25 cellular contexts compared by ENCODE assay signal in the genomic region with DNA sequence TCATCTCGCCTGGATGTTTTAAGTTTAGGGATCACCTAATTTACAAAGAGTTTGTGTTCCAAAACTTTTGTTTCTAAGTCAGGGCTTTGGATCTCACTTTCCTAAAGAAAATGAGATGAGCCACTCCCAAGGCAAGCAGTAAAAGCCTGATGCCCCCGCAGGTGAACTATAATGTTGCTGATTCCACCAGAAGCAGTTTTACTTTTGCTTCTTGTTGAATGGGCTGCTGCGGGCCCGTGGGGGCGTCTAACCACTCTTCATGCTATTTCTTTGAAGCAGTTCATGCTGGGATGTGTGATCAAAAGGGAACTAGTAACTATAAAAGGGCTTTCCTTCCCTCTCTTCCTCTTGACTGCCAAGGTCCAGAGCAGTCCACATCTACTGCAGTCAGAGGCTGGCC.
DNase-seq lines count a peak whose midpoint lies in the region; ATAC-seq and TF ChIP-seq lines count a peak whose summit lies in the region.
"Had no signal": no experiment of that assay in that cellular context is flagged by ENCODE, and none has a peak within 500 bp of the region (broad histone marks: within the 10 kb centered on the region; RNA-seq: fewer than 3 reads in every experiment).

No MANE protein-coding gene starts in this region.

- DNase-seq in activated CD4-positive, alpha-beta T cell treated with anti-CD3 and anti-CD28 coated beads for 36 hours = peak; percentile 7
- DNase-seq in activated CD4-positive, alpha-beta T cell treated with anti-CD3 and anti-CD28 coated beads, Interleukin-2, amount 50 U/mL, for 48 hours = no peak
- DNase-seq in brain microvascular endothelial cell = no peak
- peak; percentile 10 for DNase-seq in putamen (ENCODE audit: low spot score)
- DNase-seq in erythroblast (lab: John Stamatoyannopoulos, UW) = no peak
- DNase-seq in mucosa of gallbladder (ENCODE audit: low spot score) = no peak
- DNase-seq: 8988T; activated CD4-positive, alpha-beta T cell treated with anti-CD3 and anti-CD28 coated beads for 48 hours; AML-193; anterior cingulate cortex; GM23248; left cardiac atrium; NCI-H1092; NCI-H187 treated with DMSO at 0.1 percent for 48 hours; NCI-H69; psoas muscle; trophoblast cell had no signal

- no peak overlapping the region for H3K27ac ChIP-seq in brain microvascular endothelial cell
- H3K27ac ChIP-seq: GM23248, HL-60, neutrophil, psoas muscle, SK-N-MC had no signal

- no peak for TF ChIP-seq POLR2A in erythroblast (IDR thresholded peaks at IDR 0.05; ENCODE audit: low read length)

- no peaks in the 10 kb centered on the region for H3K4me1 Mint-ChIP-seq in activated CD4-positive, alpha-beta T cell treated with anti-CD3 and anti-CD28 coated beads for 36 hours
- H3K4me1 Mint-ChIP-seq: activated naive CD4-positive, alpha-beta T cell treated with anti-CD3 and anti-CD28 coated beads, Interleukin-2, amount 50 U/mL, for 24 hours had no signal

- intact Hi-C loops in activated CD4-positive, alpha-beta T cell treated with anti-CD3 and anti-CD28 coated beads for 36 hours (cut with DNase I, micrococcal nuclease) = no loop called here

- peaks cover 2% of the 10 kb centered on the region for H3K27me3 Mint-ChIP-seq in activated CD4-positive, alpha-beta T cell treated with anti-CD3 and anti-CD28 coated beads for 36 hours
- H3K27me3 Mint-ChIP-seq: activated naive CD4-positive, alpha-beta T cell treated with anti-CD3 and anti-CD28 coated beads, Interleukin-2, amount 50 U/mL, for 24 hours; dendritic cell treated with granulocyte-macrophage colony-stimulating factor and Interleukin-4, amounts not matched to agents 40 ng/mL and 50 ng/mL, for 4 days had no signal

- H3K36me3 Mint-ChIP-seq in activated CD4-positive, alpha-beta T cell treated with anti-CD3 and anti-CD28 coated beads for 36 hours (ENCODE audit: low read depth) = no peaks in the 10 kb centered on the region
- H3K36me3 Mint-ChIP-seq: activated naive CD4-positive, alpha-beta T cell treated with anti-CD3 and anti-CD28 coated beads, Interleukin-2, amount 50 U/mL, for 24 hours had no signal

- CTCF ChIA-PET in activated CD4-positive, alpha-beta T cell treated with anti-CD3 and anti-CD28 coated beads for 36 hours (lab: Charles Lee) = no interaction called here

- no peak overlapping the region for H3K4me3 ChIP-seq in brain microvascular endothelial cell (ENCODE audit: low read depth, low read length)
- H3K4me3 ChIP-seq: GM23248, psoas muscle, SK-N-MC had no signal

- H3K27ac Mint-ChIP-seq in activated CD4-positive, alpha-beta T cell treated with anti-CD3 and anti-CD28 coated beads for 36 hours = no peak overlapping the region
- H3K27ac Mint-ChIP-seq: activated naive CD4-positive, alpha-beta T cell treated with anti-CD3 and anti-CD28 coated beads, Interleukin-2, amount 50 U/mL, for 24 hours; dendritic cell treated with granulocyte-macrophage colony-stimulating factor and Interleukin-4, amounts not matched to agents 40 ng/mL and 50 ng/mL, for 4 days; T-helper 1 cell treated with Interleukin-12 subunit alpha and Interleukin-12 subunit beta and Interleukin-4 antibody, amounts not matched to agents 30 μg/mL and 1 μg/mL, for 36 hours had no signal

- no peaks in the 10 kb centered on the region for H3K36me3 ChIP-seq in brain microvascular endothelial cell (replicated peaks)
- H3K36me3 ChIP-seq: neutrophil had no signal

- H3K4me3 Mint-ChIP-seq in activated CD4-positive, alpha-beta T cell treated with anti-CD3 and anti-CD28 coated beads for 36 hours = no peak overlapping the region
- H3K4me3 Mint-ChIP-seq: activated naive CD4-positive, alpha-beta T cell treated with anti-CD3 and anti-CD28 coated beads, Interleukin-2, amount 50 U/mL, for 24 hours; dendritic cell treated with granulocyte-macrophage colony-stimulating factor and Interleukin-4, amounts not matched to agents 40 ng/mL and 50 ng/mL, for 4 days; T-helper 1 cell treated with Interleukin-12 subunit alpha and Interleukin-12 subunit beta and Interleukin-4 antibody, amounts not matched to agents 30 μg/mL and 1 μg/mL, for 36 hours had no signal

- POLR2A ChIA-PET in activated CD4-positive, alpha-beta T cell treated with anti-CD3 and anti-CD28 coated beads for 36 hours (lab: Charles Lee) = no interaction called here

- peak; percentile 24 for TF ChIP-seq CTCF in brain microvascular endothelial cell (IDR thresholded peaks at IDR 0.05; ENCODE audit: low read depth, low read length, missing control alignments)

- in situ Hi-C loops in brain microvascular endothelial cell (cut with HindIII; ENCODE audit: low pct_ligation_motif_present, low sequenced_read_pairs) = no loop called here

- no peaks in the 10 kb centered on the region for H3K27me3 ChIP-seq in brain microvascular endothelial cell (replicated peaks)
- H3K27me3 ChIP-seq: neutrophil had no signal

- ATAC-seq in activated CD4-positive, alpha-beta T cell treated with anti-CD3 and anti-CD28 coated beads for 36 hours = no peak
- ATAC-seq in HG02678 (IDR thresholded peaks at IDR 0.05; ENCODE audit: unreplicated experiment) (peak; percentile 57), GM19328 (IDR thresholded peaks at IDR 0.05; ENCODE audit: unreplicated experiment) (no peak)
- ATAC-seq: left cardiac atrium, psoas muscle had no signal

- H3K9me3 Mint-ChIP-seq in activated CD4-positive, alpha-beta T cell treated with anti-CD3 and anti-CD28 coated beads for 36 hours (ENCODE audit: low read depth) = peaks cover 3% of the 10 kb centered on the region
- H3K9me3 Mint-ChIP-seq: activated naive CD4-positive, alpha-beta T cell treated with anti-CD3 and anti-CD28 coated beads, Interleukin-2, amount 50 U/mL, for 24 hours had no signal

Comparison
In these comparisons a context has a peak if more than half of its experiments do, and no peak if none do; other contexts are left out.
1. DNase-seq: peak in activated CD4-positive, alpha-beta T cell treated with anti-CD3 and anti-CD28 coated beads for 36 hours (single experiment) and putamen (single experiment); none in activated CD4-positive, alpha-beta T cell treated with anti-CD3 and anti-CD28 coated beads, Interleukin-2, amount 50 U/mL, for 48 hours (0 of 2), brain microvascular endothelial cell (single experiment), erythroblast (0 of 2) and mucosa of gallbladder (single experiment).